In genomic region chr11:125952559-125952958, GRCh38 we compare ENCODE assay signal across 21 cellular contexts. TPM values are rescaled to one million over a fixed set of nuclear protein-coding genes. Genes with fewer than 3 reads are reported as not detected.
A peak's percentile ranks its signal among the peaks of the same experiment; 100 is the strongest.
DNase-seq lines count a peak whose midpoint lies in the region; ATAC-seq and TF ChIP-seq lines count a peak whose summit lies in the region.
"Had no signal": no experiment of that assay in that cellular context is flagged by ENCODE, and none has a peak within 500 bp of the region (broad histone marks: within the 10 kb centered on the region; RNA-seq: fewer than 3 reads in every experiment).

No MANE protein-coding gene starts in this region.

- no peaks in the 10 kb centered on the region for H3K9me3 Mint-ChIP-seq in nephron

- no peaks in the 10 kb centered on the region for H3K27me3 Mint-ChIP-seq in nephron (ENCODE audit: low read depth)

- H3K4me1 ChIP-seq in left ventricle myocardium inferior (peaks cover 25% of the 10 kb centered on the region), vagina (peaks cover 49% of the 10 kb centered on the region)

- H3K27me3 ChIP-seq in left ventricle myocardium inferior (ENCODE audit: low read depth): peaks cover 11% of the 10 kb centered on the region
- no peaks in the 10 kb centered on the region for H3K27me3 ChIP-seq in vagina

- intact Hi-C loops in left ventricle myocardium inferior (cut with micrococcal nuclease) (no loop called here), cardiac septum (cut with DNase I) (no loop called here), vagina (cut with DNase I) (loop anchor here (10.0 kb wide), 1 partner anchor 702 kb away; no protein-coding TSS in a partner anchor)

- H3K36me3 Mint-ChIP-seq in nephron (ENCODE audit: low read depth): peaks cover 18% of the 10 kb centered on the region
- H3K36me3 Mint-ChIP-seq: CD14-positive monocyte had no signal

- TF ChIP-seq CTCF in left ventricle myocardium inferior (IDR thresholded peaks at IDR 0.05; ENCODE audit: borderline replicate concordance): no peak
- TF ChIP-seq CTCF in epithelial cell of esophagus (IDR thresholded peaks at IDR 0.05; ENCODE audit: insufficient read depth, low read depth, low read length, missing control alignments): no peak
- no peak for TF ChIP-seq CTCF in nephron (IDR thresholded peaks at IDR 0.05; ENCODE audit: unreplicated experiment in 3 of 3)
- no peak for TF ChIP-seq CTCF in vagina (IDR thresholded peaks at IDR 0.05)

- no peak for ATAC-seq in GM21381 (IDR thresholded peaks at IDR 0.05; ENCODE audit: unreplicated experiment)

- TF ChIP-seq POLR2A in vagina (IDR thresholded peaks at IDR 0.05): no peak

- H3K36me3 ChIP-seq in left ventricle myocardium inferior (no peaks in the 10 kb centered on the region), vagina (no peaks in the 10 kb centered on the region)

- H3K27ac Mint-ChIP-seq in nephron: peak overlapping the region; percentile 21 to 80 (median 78)
- H3K27ac Mint-ChIP-seq: CD14-positive monocyte had no signal

- no peak overlapping the region for H3K4me3 Mint-ChIP-seq in nephron
- H3K4me3 Mint-ChIP-seq: CD14-positive monocyte had no signal

- no peaks in the 10 kb centered on the region for H3K9me3 ChIP-seq in left ventricle myocardium inferior (replicated peaks)
- H3K9me3 ChIP-seq in vagina: no peaks in the 10 kb centered on the region

- H3K27ac ChIP-seq in left ventricle myocardium inferior (replicated peaks) (peak overlapping the region; percentile 21), vagina (peak overlapping the region; percentile 29)
- H3K27ac ChIP-seq: HL-60, SK-N-MC had no signal

- peaks cover 46% of the 10 kb centered on the region for H3K4me1 Mint-ChIP-seq in nephron
- H3K4me1 Mint-ChIP-seq: CD14-positive monocyte had no signal

- H3K4me3 ChIP-seq in left ventricle myocardium inferior (no peak overlapping the region), epithelial cell of esophagus (ENCODE audit: low read length) (no peak overlapping the region), vagina (peak overlapping the region; percentile 1 to 17)
- H3K4me3 ChIP-seq: SK-N-MC had no signal

- DNase-seq in left ventricle myocardium inferior: no peak
- no peak for DNase-seq in cardiac septum (ENCODE audit: low spot score)
- peak; percentile 16 for DNase-seq in epithelial cell of esophagus (ENCODE audit: low read depth)
- DNase-seq in vagina (ENCODE audit: extremely low spot score in 2 of 2): no peak
- DNase-seq in AML-193 (lab: John Stamatoyannopoulos, UW): no peak
- no peak for DNase-seq in AG08396 (ENCODE audit: low spot score)
- DNase-seq: DMS 273 treated with DMSO at 0.1 percent for 48 hours, GF-D8, MV-4-11, NCI-H1417, NCI-H1930, NCI-H2171, NCI-H774 had no signal

RNA-seq across cellular contexts. Expression of gene VSIG10L2, which starts 6.7 kb away (rescaled TPM):
- total RNA-seq in left ventricle myocardium inferior (0.08 TPM), cardiac septum (not detected), vagina (28.2 TPM)
- total RNA-seq: H1 had no signal

RNA-seq across cellular contexts. Expression of gene DDX25, which starts 48.3 kb away (rescaled TPM):
- total RNA-seq in left ventricle myocardium inferior (0.14 TPM), cardiac septum (not detected), vagina (not detected)
- total RNA-seq: NCI-H460, Right ventricle myocardium superior had no signal

RNA-seq across cellular contexts. Expression of gene PUS3, which starts 49.6 kb away (rescaled TPM):
- 7.7 TPM for total RNA-seq in left ventricle myocardium inferior
- total RNA-seq in cardiac septum: 7.1 TPM
- total RNA-seq in vagina: 8.1 TPM

Comparison
In these comparisons a context has a peak if more than half of its experiments do, and no peak if none do; other contexts are left out.
1. H3K4me3 ChIP-seq: peak in vagina (2 of 2); none in left ventricle myocardium inferior (single experiment) and epithelial cell of esophagus (single experiment).
2. RNA of gene VSIG10L2, which starts 6.7 kb away (total RNA-seq): 28.2 TPM in vagina (single experiment); 0.08 TPM in left ventricle myocardium inferior (single experiment) and not detected in cardiac septum (single experiment); every median in the first group is over 10 times any median in the second.